In the genomic region with DNA sequence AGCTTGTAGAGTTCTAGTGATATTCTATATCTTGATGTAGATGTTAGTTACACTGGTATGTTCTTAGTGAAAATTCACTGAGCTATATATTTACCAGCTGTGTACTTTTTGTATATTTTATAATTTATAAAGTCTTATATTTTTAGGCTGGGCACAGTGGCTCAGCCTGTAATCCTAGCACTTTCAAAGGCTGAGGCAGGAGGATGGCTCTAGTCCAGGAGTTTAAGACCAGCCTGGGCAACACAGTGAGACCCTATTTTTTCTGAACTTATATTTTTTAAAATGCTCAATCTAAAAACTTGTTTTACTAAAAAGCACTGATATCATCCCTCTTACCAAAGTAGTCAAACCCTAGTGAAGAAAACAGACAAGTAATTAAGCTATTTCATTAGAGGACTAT, we compare ENCODE assay signal across 21 cellular contexts.
"Had no signal": no experiment of that assay in that cellular context is flagged by ENCODE, and none has a peak within 500 bp of the region (broad histone marks: within the 10 kb centered on the region; RNA-seq: fewer than 3 reads in every experiment).

No MANE protein-coding gene starts in this region.

- H3K27me3 ChIP-seq: foreskin keratinocyte, left lung, ovary, suprapubic skin, thyroid gland had no signal

- H3K9me3 ChIP-seq: left lung, lower lobe of right lung, ovary, suprapubic skin, thyroid gland had no signal

- H3K4me3 ChIP-seq: left lung, lower lobe of right lung, ovary, smooth muscle cell, suprapubic skin, thyroid gland had no signal

- H3K27me3 Mint-ChIP-seq: dendritic cell treated with granulocyte-macrophage colony-stimulating factor and Interleukin-4, amounts not matched to agents 40 ng/mL and 50 ng/mL, for 4 days; naive thymus-derived CD8-positive, alpha-beta T cell; type B pancreatic cell had no signal

- FAIRE-seq: urothelium cell line had no signal

- H3K36me3 Mint-ChIP-seq: naive thymus-derived CD8-positive, alpha-beta T cell; stimulated activated effector memory CD8-positive, alpha-beta T cell treated with anti-CD3 and anti-CD28 coated beads, Interleukin-12 subunit alpha, Interleukin-12 subunit beta, amount 100 ng/mL, for 72 hours had no signal

- H3K9me3 Mint-ChIP-seq: dendritic cell treated with granulocyte-macrophage colony-stimulating factor and Interleukin-4, amounts not matched to agents 40 ng/mL and 50 ng/mL, for 4 days; naive thymus-derived CD8-positive, alpha-beta T cell; neural crest cell; stimulated activated effector memory CD8-positive, alpha-beta T cell treated with anti-CD3 and anti-CD28 coated beads, Interleukin-12 subunit alpha, Interleukin-12 subunit beta, amount 100 ng/mL, for 72 hours had no signal

- H3K27ac ChIP-seq: foreskin keratinocyte, left lung, lower lobe of right lung, ovary, suprapubic skin had no signal

- H3K4me1 ChIP-seq: foreskin keratinocyte had no signal

- H3K4me2 ChIP-seq: smooth muscle cell had no signal

- H3K27ac Mint-ChIP-seq: dendritic cell treated with granulocyte-macrophage colony-stimulating factor and Interleukin-4, amounts not matched to agents 40 ng/mL and 50 ng/mL, for 4 days had no signal

- H3K36me3 ChIP-seq: left lung, lower lobe of right lung, ovary, suprapubic skin, thyroid gland had no signal

- ATAC-seq: foreskin keratinocyte; left lung; lower lobe of right lung; naive thymus-derived CD8-positive, alpha-beta T cell; right cardiac atrium; stimulated activated effector memory CD8-positive, alpha-beta T cell treated with anti-CD3 and anti-CD28 coated beads, Interleukin-12 subunit alpha, Interleukin-12 subunit beta, amount 100 ng/mL, for 72 hours; stimulated activated naive CD8-positive, alpha-beta T cell treated with anti-CD3 and anti-CD28 coated beads, Interleukin-15, Interleukin-2, amounts not matched to agents 100 U/mL and 50 U/mL, for 24 hours had no signal

- DNase-seq: foreskin keratinocyte; head of caudate nucleus; hypothalamus; islet precursor cell; left lung; lower lobe of right lung; mesendoderm; naive thymus-derived CD8-positive, alpha-beta T cell; ovary; right cardiac atrium; stimulated activated CD4-positive, alpha-beta T cell treated with anti-CD3 and anti-CD28 coated beads, Interleukin-2, amount 100 ng/mL, for 48 hours; stimulated activated CD8-positive, alpha-beta memory T cell treated with anti-CD3 and anti-CD28 coated beads, Interleukin-4, amount 100 ng/mL, for 48 hours; stimulated activated naive CD8-positive, alpha-beta T cell treated with anti-CD3 and anti-CD28 coated beads, Interleukin-15, Interleukin-2, amounts not matched to agents 100 U/mL and 50 U/mL, for 24 hours; thyroid gland had no signal

- H3K4me3 Mint-ChIP-seq: dendritic cell treated with granulocyte-macrophage colony-stimulating factor and Interleukin-4, amounts not matched to agents 40 ng/mL and 50 ng/mL, for 4 days; stimulated activated effector memory CD8-positive, alpha-beta T cell treated with anti-CD3 and anti-CD28 coated beads, Interleukin-12 subunit alpha, Interleukin-12 subunit beta, amount 100 ng/mL, for 72 hours had no signal
